9 cellular contexts compared by ENCODE assay signal in genomic region chr12:108302471-108303311, GRCh38. TPM values are rescaled to one million over a fixed set of nuclear protein-coding genes. Genes with fewer than 3 reads are reported as not detected.
DNase-seq lines count a peak whose midpoint lies in the region; ATAC-seq lines count a peak whose summit lies in the region.
"Had no signal": no experiment of that assay in that cellular context is flagged by ENCODE, and none has a peak within 500 bp of the region (broad histone marks: within the 10 kb centered on the region; RNA-seq: fewer than 3 reads in every experiment).

No MANE protein-coding gene starts in this region.

- H3K4me1 ChIP-seq in stomach smooth muscle (ENCODE audit: control insufficient read depth, insufficient read depth, low read length): peaks cover 49% of the 10 kb centered on the region

- POLR2A ChIA-PET in activated CD8-positive, alpha-beta T cell treated with anti-CD3 and anti-CD28 coated beads, Interleukin-2, amount 10 ng/mL, durations not matched to agents 7 days and 5 days (lab: Charles Lee): no interaction called here

- H3K9me3 Mint-ChIP-seq in activated naive CD4-positive, alpha-beta T cell treated with anti-CD3 and anti-CD28 coated beads, Interleukin-2, amount 10 ng/mL, durations not matched to agents 7 days and 5 days: no peaks in the 10 kb centered on the region
- peaks cover 5% of the 10 kb centered on the region for H3K9me3 Mint-ChIP-seq in activated CD8-positive, alpha-beta T cell treated with anti-CD3 and anti-CD28 coated beads, Interleukin-2, amount 10 ng/mL, durations not matched to agents 7 days and 5 days (ENCODE audit: insufficient read depth)

- no peak overlapping the region for H3K27ac Mint-ChIP-seq in activated naive CD4-positive, alpha-beta T cell treated with anti-CD3 and anti-CD28 coated beads, Interleukin-2, amount 10 ng/mL, durations not matched to agents 7 days and 5 days
- H3K27ac Mint-ChIP-seq in activated CD8-positive, alpha-beta T cell treated with anti-CD3 and anti-CD28 coated beads, Interleukin-2, amount 10 ng/mL, durations not matched to agents 7 days and 5 days: no peak overlapping the region

- no peak for ATAC-seq in activated CD8-positive, alpha-beta T cell treated with anti-CD3 and anti-CD28 coated beads, Interleukin-2, amount 10 ng/mL, durations not matched to agents 7 days and 5 days
- ATAC-seq in HG03442 (IDR thresholded peaks at IDR 0.05; ENCODE audit: unreplicated experiment): no peak

- H3K36me3 Mint-ChIP-seq in activated naive CD4-positive, alpha-beta T cell treated with anti-CD3 and anti-CD28 coated beads, Interleukin-2, amount 10 ng/mL, durations not matched to agents 7 days and 5 days: no peaks in the 10 kb centered on the region
- peaks cover 1% of the 10 kb centered on the region for H3K36me3 Mint-ChIP-seq in activated CD8-positive, alpha-beta T cell treated with anti-CD3 and anti-CD28 coated beads, Interleukin-2, amount 10 ng/mL, durations not matched to agents 7 days and 5 days (ENCODE audit: low read depth)

- DNase-seq in HS-27A (ENCODE audit: low read depth): peak; percentile 73
- peak in 2 of 61 donors; percentile 4 to 10 for DNase-seq in caudate nucleus (lab: John Stamatoyannopoulos, UW)
- DNase-seq in DMS53 (lab: John Stamatoyannopoulos, UW): no peak
- DNase-seq in activated naive CD4-positive, alpha-beta T cell treated with anti-CD3 and anti-CD28 coated beads, Interleukin-2, amount 10 ng/mL, durations not matched to agents 7 days and 5 days: no peak
- no peak for DNase-seq in activated CD8-positive, alpha-beta T cell treated with anti-CD3 and anti-CD28 coated beads, Interleukin-2, amount 10 ng/mL, durations not matched to agents 7 days and 5 days
- DNase-seq: activated CD8-positive, alpha-beta memory T cell treated with anti-CD3 and anti-CD28 coated beads, Interleukin-2, amount 50 U/mL, for 4 hours had no signal

- H3K27me3 ChIP-seq in layer of hippocampus (ENCODE audit: control insufficient read depth, insufficient read depth, low read length): no peaks in the 10 kb centered on the region
- no peaks in the 10 kb centered on the region for H3K27me3 ChIP-seq in stomach smooth muscle (ENCODE audit: control insufficient read depth in 1 of 2, insufficient read depth in 2 of 2, low read length in 2 of 2)

- no peaks in the 10 kb centered on the region for H3K36me3 ChIP-seq in stomach smooth muscle (ENCODE audit: control insufficient read depth in 2 of 2, insufficient read depth in 2 of 2, low read length in 2 of 2)

- H3K4me3 ChIP-seq in stomach smooth muscle (ENCODE audit: low read length in 2 of 2): no peak overlapping the region

- H3K4me3 Mint-ChIP-seq in activated naive CD4-positive, alpha-beta T cell treated with anti-CD3 and anti-CD28 coated beads, Interleukin-2, amount 10 ng/mL, durations not matched to agents 7 days and 5 days: no peak overlapping the region
- H3K4me3 Mint-ChIP-seq in activated CD8-positive, alpha-beta T cell treated with anti-CD3 and anti-CD28 coated beads, Interleukin-2, amount 10 ng/mL, durations not matched to agents 7 days and 5 days: no peak overlapping the region

- H3K4me1 Mint-ChIP-seq in activated naive CD4-positive, alpha-beta T cell treated with anti-CD3 and anti-CD28 coated beads, Interleukin-2, amount 10 ng/mL, durations not matched to agents 7 days and 5 days: peaks cover 4% of the 10 kb centered on the region
- H3K4me1 Mint-ChIP-seq in activated CD8-positive, alpha-beta T cell treated with anti-CD3 and anti-CD28 coated beads, Interleukin-2, amount 10 ng/mL, durations not matched to agents 7 days and 5 days (ENCODE audit: low read depth): peaks cover 83% of the 10 kb centered on the region

- no peak overlapping the region for H3K9ac ChIP-seq in stomach smooth muscle (ENCODE audit: low read length in 2 of 2)

- H3K9me3 ChIP-seq in stomach smooth muscle (ENCODE audit: control insufficient read depth in 2 of 2, low read length in 2 of 2): no peaks in the 10 kb centered on the region

- H3K27ac ChIP-seq in caudate nucleus (ENCODE audit: low read depth, low read length): peak overlapping the region; percentile 2
- H3K27ac ChIP-seq in layer of hippocampus (ENCODE audit: low read depth, low read length): peak overlapping the region; percentile 48
- H3K27ac ChIP-seq in stomach smooth muscle (ENCODE audit: low read length): peak overlapping the region; percentile 24

- CTCF ChIA-PET in activated naive CD4-positive, alpha-beta T cell treated with anti-CD3 and anti-CD28 coated beads, Interleukin-2, amount 10 ng/mL, durations not matched to agents 7 days and 5 days (lab: Charles Lee): no interaction called here
- CTCF ChIA-PET in activated CD8-positive, alpha-beta T cell treated with anti-CD3 and anti-CD28 coated beads, Interleukin-2, amount 10 ng/mL, durations not matched to agents 7 days and 5 days (lab: Charles Lee): no interaction called here

- H3K27me3 Mint-ChIP-seq in activated naive CD4-positive, alpha-beta T cell treated with anti-CD3 and anti-CD28 coated beads, Interleukin-2, amount 10 ng/mL, durations not matched to agents 7 days and 5 days: peaks cover 43% of the 10 kb centered on the region
- H3K27me3 Mint-ChIP-seq in activated CD8-positive, alpha-beta T cell treated with anti-CD3 and anti-CD28 coated beads, Interleukin-2, amount 10 ng/mL, durations not matched to agents 7 days and 5 days (ENCODE audit: low read depth): peaks cover 8% of the 10 kb centered on the region

RNA-seq across cellular contexts. Expression of gene CMKLR1, which starts 36.4 kb away (rescaled TPM):
- under 1 TPM in 1 of 2 experiments, not detected in 1; 0.08 TPM for total RNA-seq in activated CD8-positive, alpha-beta T cell treated with anti-CD3 and anti-CD28 coated beads, Interleukin-2, amount 10 ng/mL, durations not matched to agents 7 days and 5 days
